In the genomic region with DNA sequence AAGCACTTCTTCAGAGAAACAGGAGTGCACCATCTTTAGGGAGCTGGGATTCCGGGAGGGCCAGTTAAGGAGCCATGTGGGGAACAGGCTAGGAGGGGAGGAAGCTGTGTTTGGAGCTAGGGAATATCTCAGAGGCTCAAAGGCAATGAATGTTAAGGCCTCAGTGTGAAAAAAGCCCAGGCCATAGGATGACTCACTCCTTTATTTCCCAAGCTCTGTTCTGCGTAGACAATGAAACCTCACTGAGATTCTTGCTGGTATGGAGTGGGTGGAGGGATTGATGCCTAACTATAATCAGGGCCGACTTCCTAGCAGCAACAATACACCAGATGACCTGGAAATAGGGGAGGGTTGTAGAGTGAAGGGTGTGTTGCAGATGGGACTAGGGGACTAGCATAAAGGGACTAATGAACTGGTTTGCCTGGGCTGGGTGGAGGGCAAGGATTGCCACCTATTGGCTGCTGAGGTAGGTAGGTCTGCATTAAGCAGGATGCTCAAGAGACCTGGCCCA, we compare ENCODE assay signal across 1 cellular context.
TF ChIP-seq lines count a peak whose summit lies in the region.

No MANE protein-coding gene starts in this region.

TF ChIP-seq in K562, 482 proteins besides CTCF, POLR2A, EP300 and RAD21 (continued from another document and continues in another):
- TF ChIP-seq, protein P1, sequence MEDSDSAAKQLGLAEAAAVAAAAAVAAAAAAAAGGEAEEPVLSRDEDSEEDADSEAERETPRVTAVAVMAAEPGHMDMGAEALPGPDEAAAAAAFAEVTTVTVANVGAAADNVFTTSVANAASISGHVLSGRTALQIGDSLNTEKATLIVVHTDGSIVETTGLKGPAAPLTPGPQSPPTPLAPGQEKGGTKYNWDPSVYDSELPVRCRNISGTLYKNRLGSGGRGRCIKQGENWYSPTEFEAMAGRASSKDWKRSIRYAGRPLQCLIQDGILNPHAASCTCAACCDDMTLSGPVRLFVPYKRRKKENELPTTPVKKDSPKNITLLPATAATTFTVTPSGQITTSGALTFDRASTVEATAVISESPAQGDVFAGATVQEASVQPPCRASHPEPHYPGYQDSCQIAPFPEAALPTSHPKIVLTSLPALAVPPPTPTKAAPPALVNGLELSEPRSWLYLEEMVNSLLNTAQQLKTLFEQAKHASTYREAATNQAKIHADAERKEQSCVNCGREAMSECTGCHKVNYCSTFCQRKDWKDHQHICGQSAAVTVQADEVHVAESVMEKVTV (CRISPR knock-in tag; IDR thresholded peaks at IDR 0.05), result no peak
- TF ChIP-seq MITF (IDR thresholded peaks at IDR 0.05) (no peak), ZNF282 (CRISPR knock-in tag; IDR thresholded peaks at IDR 0.05) (no peak), POLR2H (tag; IDR thresholded peaks at IDR 0.05; ENCODE audit: low read depth) (no peak), FOXM1 (IDR thresholded peaks at IDR 0.05; ENCODE audit: low read depth) (no peak), FOXM1 (CRISPR knock-in tag; IDR thresholded peaks at IDR 0.05; ENCODE audit: low read depth) (no peak), MECOM (CRISPR knock-in tag; IDR thresholded peaks at IDR 0.05) (no peak), GTF2B (IDR thresholded peaks at IDR 0.05; ENCODE audit: extremely low read depth, insufficient read length) (no peak), POLR2G (IDR thresholded peaks at IDR 0.05; ENCODE audit: low read depth, low read length) (no peak), PRDM10 (IDR thresholded peaks at IDR 0.05; ENCODE audit: partially characterized antibody) (peak; percentile 8), KAT7 (CRISPR knock-in tag; IDR thresholded peaks at IDR 0.05; ENCODE audit: borderline replicate concordance) (no peak), POLR3A (IDR thresholded peaks at IDR 0.05; ENCODE audit: borderline replicate concordance, extremely low read depth, insufficient read depth, insufficient read length) (no peak), MYBL2 (IDR thresholded peaks at IDR 0.05; ENCODE audit: low read depth) (no peak), MYBL2 (CRISPR knock-in tag; IDR thresholded peaks at IDR 0.05; ENCODE audit: borderline replicate concordance) (no peak), KLF13 (tag; IDR thresholded peaks at IDR 0.05; ENCODE audit: borderline replicate concordance, low read depth) (no peak), MTA2 (IDR thresholded peaks at IDR 0.05; ENCODE audit: low read depth) (no peak), KLF1 (tag; IDR thresholded peaks at IDR 0.05) (no peak), USF2 (CRISPR knock-in tag; IDR thresholded peaks at IDR 0.05) (no peak), ZNF263 (CRISPR knock-in tag; IDR thresholded peaks at IDR 0.05; ENCODE audit: borderline replicate concordance) (no peak), RBFOX2 (IDR thresholded peaks at IDR 0.05; ENCODE audit: low read depth, low read length) (no peak), HSF4 (CRISPR knock-in tag; IDR thresholded peaks at IDR 0.05; ENCODE audit: borderline replicate concordance) (no peak), NR3C1 (CRISPR knock-in tag; IDR thresholded peaks at IDR 0.05) (no peak), GABPB2 (CRISPR knock-in tag; conservative IDR thresholded peaks at IDR 0.05) (no peak), ZNF395 (CRISPR knock-in tag; IDR thresholded peaks at IDR 0.05) (no peak), ZC3H11A (IDR thresholded peaks at IDR 0.05; ENCODE audit: low read depth, low read length) (no peak), HMBOX1 (IDR thresholded peaks at IDR 0.05) (peak; percentile 85), TEAD2 (tag; IDR thresholded peaks at IDR 0.05) (no peak), KLF16 (IDR thresholded peaks at IDR 0.05) (no peak), ZNF347 (CRISPR knock-in tag; IDR thresholded peaks at IDR 0.05; ENCODE audit: low read depth) (no peak), SREBF1 (IDR thresholded peaks at IDR 0.05; ENCODE audit: borderline replicate concordance, low read depth, low read length) (no peak)
- TF ChIP-seq, protein P2, sequence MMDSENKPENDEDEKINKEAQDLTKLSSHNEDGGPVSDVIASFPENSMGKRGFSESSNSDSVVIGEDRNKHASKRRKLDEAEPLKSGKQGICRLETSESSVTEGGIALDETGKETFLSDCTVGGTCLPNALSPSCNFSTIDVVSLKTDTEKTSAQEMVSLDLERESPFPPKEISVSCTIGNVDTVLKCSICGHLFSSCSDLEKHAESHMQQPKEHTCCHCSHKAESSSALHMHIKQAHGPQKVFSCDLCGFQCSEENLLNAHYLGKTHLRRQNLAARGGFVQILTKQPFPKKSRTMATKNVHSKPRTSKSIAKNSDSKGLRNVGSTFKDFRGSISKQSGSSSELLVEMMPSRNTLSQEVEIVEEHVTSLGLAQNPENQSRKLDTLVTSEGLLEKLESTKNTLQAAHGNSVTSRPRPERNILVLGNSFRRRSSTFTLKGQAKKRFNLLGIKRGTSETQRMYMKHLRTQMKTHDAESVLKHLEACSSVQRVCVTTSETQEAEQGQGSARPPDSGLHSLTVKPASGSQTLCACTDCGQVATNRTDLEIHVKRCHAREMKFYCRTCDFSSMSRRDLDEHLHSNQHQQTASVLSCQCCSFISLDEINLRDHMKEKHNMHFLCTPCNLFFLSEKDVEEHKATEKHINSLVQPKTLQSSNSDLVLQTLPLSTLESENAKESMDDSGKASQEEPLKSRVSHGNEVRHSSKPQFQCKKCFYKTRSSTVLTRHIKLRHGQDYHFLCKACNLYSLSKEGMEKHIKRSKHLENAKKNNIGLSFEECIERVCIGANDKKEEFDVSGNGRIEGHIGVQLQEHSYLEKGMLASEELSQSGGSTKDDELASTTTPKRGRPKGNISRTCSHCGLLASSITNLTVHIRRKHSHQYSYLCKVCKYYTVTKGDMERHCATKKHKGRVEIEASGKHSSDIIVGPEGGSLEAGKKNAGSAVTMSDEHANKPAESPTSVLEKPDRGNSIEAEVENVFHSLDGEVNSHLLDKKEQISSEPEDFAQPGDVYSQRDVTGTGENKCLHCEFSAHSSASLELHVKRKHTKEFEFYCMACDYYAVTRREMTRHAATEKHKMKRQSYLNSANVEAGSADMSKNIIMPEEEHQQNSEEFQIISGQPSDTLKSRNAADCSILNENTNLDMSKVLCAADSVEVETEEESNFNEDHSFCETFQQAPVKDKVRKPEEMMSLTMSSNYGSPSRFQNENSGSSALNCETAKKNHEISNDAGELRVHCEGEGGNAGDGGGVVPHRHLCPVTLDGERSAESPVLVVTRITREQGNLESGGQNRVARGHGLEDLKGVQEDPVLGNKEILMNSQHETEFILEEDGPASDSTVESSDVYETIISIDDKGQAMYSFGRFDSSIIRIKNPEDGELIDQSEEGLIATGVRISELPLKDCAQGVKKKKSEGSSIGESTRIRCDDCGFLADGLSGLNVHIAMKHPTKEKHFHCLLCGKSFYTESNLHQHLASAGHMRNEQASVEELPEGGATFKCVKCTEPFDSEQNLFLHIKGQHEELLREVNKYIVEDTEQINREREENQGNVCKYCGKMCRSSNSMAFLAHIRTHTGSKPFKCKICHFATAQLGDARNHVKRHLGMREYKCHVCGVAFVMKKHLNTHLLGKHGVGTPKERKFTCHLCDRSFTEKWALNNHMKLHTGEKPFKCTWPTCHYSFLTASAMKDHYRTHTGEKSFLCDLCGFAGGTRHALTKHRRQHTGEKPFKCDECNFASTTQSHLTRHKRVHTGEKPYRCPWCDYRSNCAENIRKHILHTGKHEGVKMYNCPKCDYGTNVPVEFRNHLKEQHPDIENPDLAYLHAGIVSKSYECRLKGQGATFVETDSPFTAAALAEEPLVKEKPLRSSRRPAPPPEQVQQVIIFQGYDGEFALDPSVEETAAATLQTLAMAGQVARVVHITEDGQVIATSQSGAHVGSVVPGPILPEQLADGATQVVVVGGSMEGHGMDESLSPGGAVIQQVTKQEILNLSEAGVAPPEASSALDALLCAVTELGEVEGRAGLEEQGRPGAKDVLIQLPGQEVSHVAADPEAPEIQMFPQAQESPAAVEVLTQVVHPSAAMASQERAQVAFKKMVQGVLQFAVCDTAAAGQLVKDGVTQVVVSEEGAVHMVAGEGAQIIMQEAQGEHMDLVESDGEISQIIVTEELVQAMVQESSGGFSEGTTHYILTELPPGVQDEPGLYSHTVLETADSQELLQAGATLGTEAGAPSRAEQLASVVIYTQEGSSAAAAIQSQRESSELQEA (IDR thresholded peaks at IDR 0.05; ENCODE audit: low read depth), result no peak
- TF ChIP-seq, protein P3, sequence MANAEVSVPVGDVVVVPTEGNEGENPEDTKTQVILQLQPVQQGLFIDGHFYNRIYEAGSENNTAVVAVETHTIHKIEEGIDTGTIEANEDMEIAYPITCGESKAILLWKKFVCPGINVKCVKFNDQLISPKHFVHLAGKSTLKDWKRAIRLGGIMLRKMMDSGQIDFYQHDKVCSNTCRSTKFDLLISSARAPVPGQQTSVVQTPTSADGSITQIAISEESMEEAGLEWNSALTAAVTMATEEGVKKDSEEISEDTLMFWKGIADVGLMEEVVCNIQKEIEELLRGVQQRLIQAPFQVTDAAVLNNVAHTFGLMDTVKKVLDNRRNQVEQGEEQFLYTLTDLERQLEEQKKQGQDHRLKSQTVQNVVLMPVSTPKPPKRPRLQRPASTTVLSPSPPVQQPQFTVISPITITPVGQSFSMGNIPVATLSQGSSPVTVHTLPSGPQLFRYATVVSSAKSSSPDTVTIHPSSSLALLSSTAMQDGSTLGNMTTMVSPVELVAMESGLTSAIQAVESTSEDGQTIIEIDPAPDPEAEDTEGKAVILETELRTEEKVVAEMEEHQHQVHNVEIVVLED (CRISPR knock-in tag; IDR thresholded peaks at IDR 0.05), result no peak
- TF ChIP-seq, protein P4, sequence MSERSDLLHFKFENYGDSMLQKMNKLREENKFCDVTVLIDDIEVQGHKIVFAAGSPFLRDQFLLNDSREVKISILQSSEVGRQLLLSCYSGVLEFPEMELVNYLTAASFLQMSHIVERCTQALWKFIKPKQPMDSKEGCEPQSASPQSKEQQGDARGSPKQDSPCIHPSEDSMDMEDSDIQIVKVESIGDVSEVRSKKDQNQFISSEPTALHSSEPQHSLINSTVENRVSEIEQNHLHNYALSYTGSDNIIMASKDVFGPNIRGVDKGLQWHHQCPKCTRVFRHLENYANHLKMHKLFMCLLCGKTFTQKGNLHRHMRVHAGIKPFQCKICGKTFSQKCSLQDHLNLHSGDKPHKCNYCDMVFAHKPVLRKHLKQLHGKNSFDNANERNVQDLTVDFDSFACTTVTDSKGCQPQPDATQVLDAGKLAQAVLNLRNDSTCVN (CRISPR knock-in tag; IDR thresholded peaks at IDR 0.05), result no peak
